8 cellular contexts compared by ENCODE assay signal in genomic region chr1:92485374-92486250, GRCh38. TPM values are rescaled to one million over a fixed set of nuclear protein-coding genes. Genes with fewer than 3 reads are reported as not detected.
A peak's percentile ranks its signal among the peaks of the same experiment; 100 is the strongest.
DNase-seq lines count a peak whose midpoint lies in the region; ATAC-seq, FAIRE-seq and TF ChIP-seq lines count a peak whose summit lies in the region.

No MANE protein-coding gene starts in this region.

- peaks cover 24% of the 10 kb centered on the region for H4K20me1 ChIP-seq in keratinocyte (ENCODE audit: control insufficient read depth, extremely low read depth, insufficient read depth, low read length)

- peak; percentile 84 for DNase-seq in GM06990 (ENCODE audit: extremely low read depth, insufficient read length)
- peak in 1 of 2 donors; percentile 69 for DNase-seq in ascending aorta (ENCODE audit: low spot score in 2 of 2)
- no peak for DNase-seq in keratinocyte (ENCODE audit: low read depth, low spot score)
- DNase-seq in stimulated activated CD4-positive, alpha-beta T cell treated with anti-CD3 and anti-CD28 coated beads, Interleukin-4, amount 100 ng/mL, for 24 hours, result peak; percentile 90
- DNase-seq in omental fat pad (ENCODE audit: low spot score), result no peak

- peak overlapping the region; percentile 97 for H3K4me3 Mint-ChIP-seq in T-helper 1 cell treated with Interleukin-12 subunit alpha and Interleukin-12 subunit beta and Interleukin-4 antibody, amounts not matched to agents 30 μg/mL and 1 μg/mL, for 36 hours

- H3K9me3 Mint-ChIP-seq in T-helper 1 cell treated with Interleukin-12 subunit alpha and Interleukin-12 subunit beta and Interleukin-4 antibody, amounts not matched to agents 30 μg/mL and 1 μg/mL, for 36 hours, result no peaks in the 10 kb centered on the region

- peaks cover 26% of the 10 kb centered on the region for H3K36me3 Mint-ChIP-seq in T-helper 1 cell treated with Interleukin-12 subunit alpha and Interleukin-12 subunit beta and Interleukin-4 antibody, amounts not matched to agents 30 μg/mL and 1 μg/mL, for 36 hours (ENCODE audit: low read depth)

- H3K4me3 ChIP-seq in GM06990 (replicated peaks; ENCODE audit: low read depth, low read length) (peak overlapping the region; percentile 72), ascending aorta (peak overlapping the region; percentile 56 to 60), keratinocyte (ENCODE audit: control insufficient read depth in 2 of 3, extremely low read depth in 1 of 3, insufficient read depth in 2 of 3, low read depth in 1 of 3, low read length in 3 of 3) (peak overlapping the region; percentile 27 to 67 (median 64))

- FAIRE-seq in keratinocyte (lab: Jason Lieb, UNC), result no peak

- H3K27ac ChIP-seq in ascending aorta (no peak overlapping the region), keratinocyte (ENCODE audit: control insufficient read depth, insufficient read depth, low read length) (no peak overlapping the region)

- ATAC-seq in GM21825 (IDR thresholded peaks at IDR 0.05; ENCODE audit: unreplicated experiment) (peak; percentile 55), omental fat pad (ENCODE audit: low FRiP score) (no peak)

- H3K27ac Mint-ChIP-seq in T-helper 1 cell treated with Interleukin-12 subunit alpha and Interleukin-12 subunit beta and Interleukin-4 antibody, amounts not matched to agents 30 μg/mL and 1 μg/mL, for 36 hours, result peak overlapping the region; percentile 98

- H3K9me3 ChIP-seq in ascending aorta, result no peaks in the 10 kb centered on the region
- no peaks in the 10 kb centered on the region for H3K9me3 ChIP-seq in keratinocyte (ENCODE audit: control insufficient read depth, low read depth, low read length)

- H3K27me3 ChIP-seq in GM06990 (replicated peaks; ENCODE audit: control insufficient read depth, insufficient read depth, low read length) (no peaks in the 10 kb centered on the region), ascending aorta (peaks cover 43% of the 10 kb centered on the region), keratinocyte (ENCODE audit: control insufficient read depth, extremely low read depth, insufficient read depth, low read length) (peaks cover 83% of the 10 kb centered on the region)

- H3K27me3 Mint-ChIP-seq in T-helper 1 cell treated with Interleukin-12 subunit alpha and Interleukin-12 subunit beta and Interleukin-4 antibody, amounts not matched to agents 30 μg/mL and 1 μg/mL, for 36 hours (ENCODE audit: low read depth), result no peaks in the 10 kb centered on the region

- H3K9me1 ChIP-seq in keratinocyte (ENCODE audit: control insufficient read depth, extremely low read depth, insufficient read depth, low read length), result no peaks in the 10 kb centered on the region

- H3K36me3 ChIP-seq in GM06990 (ENCODE audit: control insufficient read depth, insufficient read depth, low read length) (no peaks in the 10 kb centered on the region; the same call in 1 of the 2 replicates), ascending aorta (no peaks in the 10 kb centered on the region), keratinocyte (ENCODE audit: control insufficient read depth in 2 of 2, extremely low read depth in 1 of 2, insufficient read depth in 2 of 2, low read length in 2 of 2) (no peaks in the 10 kb centered on the region)

- H3K4me2 ChIP-seq in keratinocyte (ENCODE audit: control insufficient read depth, extremely low read depth, insufficient read depth, low read depth, low read length), result peak overlapping the region; percentile 77

- peaks cover 24% of the 10 kb centered on the region for H3K4me1 Mint-ChIP-seq in T-helper 1 cell treated with Interleukin-12 subunit alpha and Interleukin-12 subunit beta and Interleukin-4 antibody, amounts not matched to agents 30 μg/mL and 1 μg/mL, for 36 hours (ENCODE audit: low read depth)

- no peaks in the 10 kb centered on the region for H3K79me2 ChIP-seq in keratinocyte (ENCODE audit: control insufficient read depth, insufficient read depth, low read length)

- TF ChIP-seq CTCF in GM06990 (IDR thresholded peaks at IDR 0.05; ENCODE audit: insufficient read depth, low read length, poor library complexity, severe bottlenecking) (peak; percentile 68), LNCAP (IDR thresholded peaks at IDR 0.05) (peak; percentile 33; the same call in 1 of the 2 replicates), ascending aorta (IDR thresholded peaks at IDR 0.05) (peak in 1 of 3 experiments; percentile 15), keratinocyte (optimal IDR thresholded peaks at IDR 0.05 in 1 of 3, IDR thresholded peaks at IDR 0.05 in 1 of 3, conservative IDR thresholded peaks at IDR 0.05 in 1 of 3; ENCODE audit: extremely low read depth in 1 of 3, insufficient read depth in 2 of 3, low read length in 3 of 3) (peak; percentile 31 to 56 (median 53)), omental fat pad (IDR thresholded peaks at IDR 0.05) (no peak)

- no peak overlapping the region for H2AFZ ChIP-seq in keratinocyte (ENCODE audit: control insufficient read depth, low read length)

- peaks cover 25 to 47% of the 10 kb centered on the region in 2 donors for H3K4me1 ChIP-seq in ascending aorta
- peaks cover 31% of the 10 kb centered on the region for H3K4me1 ChIP-seq in keratinocyte (ENCODE audit: control insufficient read depth, extremely low read depth, insufficient read depth, low read length)

- intact Hi-C loops in ascending aorta (cut with DNase I), result no loop called here

- no peak overlapping the region for H3K9ac ChIP-seq in keratinocyte (ENCODE audit: control insufficient read depth, extremely low read depth, insufficient read depth, low read length)

- dilution Hi-C loops in keratinocyte (cut with MboI; ENCODE audit: extremely low pct_ligation_motif_present, low sequenced_read_pairs), result no loop called here

RNA-seq across cellular contexts. Expression of gene GFI1, which starts 1.1 kb away (rescaled TPM):
- total RNA-seq in ascending aorta, result not detected
- 0.13 to 0.22 TPM (median 0.17 TPM) in 3 replicates for polyA plus RNA-seq in keratinocyte
- 0.10 TPM for polyA plus RNA-seq in keratinocyte (2011; ENCODE audit: low read depth)
- polyA plus RNA-seq in keratinocyte (2011; cell fraction: cytosol; rRNA removed), result 0.11 and 0.13 TPM in 2 replicates
- polyA plus RNA-seq in keratinocyte (2011; cell fraction: nucleus; rRNA removed), result 0.65 and 0.67 TPM in 2 replicates
- polyA plus RNA-seq in keratinocyte (2012; ENCODE audit: low replicate concordance), result 0.08 and 0.14 TPM in 2 replicates
- 0.10 to 0.54 TPM (median 0.20 TPM) in 3 replicates for polyA minus RNA-seq in keratinocyte
- not detected for polyA minus RNA-seq in keratinocyte (2011; cell fraction: cytosol; rRNA and poly(A)+ RNA removed)
- 1.1 and 2.4 TPM in 2 replicates for polyA minus RNA-seq in keratinocyte (2011; cell fraction: nucleus; rRNA and poly(A)+ RNA removed)
- 1 to 10 TPM in 3 of 4 donors, under 1 TPM in 1; 0.93 to 2.9 (median 1.4) TPM for total RNA-seq in omental fat pad

Comparison
In these comparisons a context has a peak if more than half of its experiments do, and no peak if none do; other contexts are left out.
1. DNase-seq: peak in GM06990 (single experiment) and stimulated activated CD4-positive, alpha-beta T cell treated with anti-CD3 and anti-CD28 coated beads, Interleukin-4, amount 100 ng/mL, for 24 hours (single experiment); none in keratinocyte (single experiment) and omental fat pad (single experiment).
2. CTCF ChIP-seq: peak in GM06990 (single experiment), LNCAP (single experiment) and keratinocyte (3 of 3); none in omental fat pad (0 of 3).
3. Peak in every context shown above with its lines, with median percentiles within 50 percentile points of each other: H3K4me3 ChIP-seq.